ENCODE assay signal across 29 cellular contexts in genomic region chr17:54177606-54178308, GRCh38.
"Had no signal": no experiment of that assay in that cellular context is flagged by ENCODE, and none has a peak within 500 bp of the region (broad histone marks: within the 10 kb centered on the region; RNA-seq: fewer than 3 reads in every experiment).

No MANE protein-coding gene starts in this region.

- H3K4me1 Mint-ChIP-seq: activated CD4-positive, alpha-beta T cell treated with anti-CD3 and anti-CD28 coated beads, Interleukin-2, amount 10 ng/mL, durations not matched to agents 24 days and 14 days; activated naive CD4-positive, alpha-beta T cell treated with anti-CD3 and anti-CD28 coated beads, Interleukin-2, amount 50 U/mL, for 24 hours; activated naive CD8-positive, alpha-beta T cell treated with anti-CD3 and anti-CD28 coated beads, Interleukin-2, amount 10 ng/mL, durations not matched to agents 7 days and 5 days had no signal

- H3K27me3 ChIP-seq: ascending aorta had no signal

- H2AFZ ChIP-seq: PC-9 had no signal

- H3K4me3 Mint-ChIP-seq: activated CD4-positive, alpha-beta T cell treated with anti-CD3 and anti-CD28 coated beads, Interleukin-2, amount 10 ng/mL, durations not matched to agents 24 days and 14 days; activated CD8-positive, alpha-beta T cell treated with anti-CD3 and anti-CD28 coated beads, Interleukin-2, amount 10 ng/mL, durations not matched to agents 7 days and 5 days; activated naive CD4-positive, alpha-beta T cell treated with anti-CD3 and anti-CD28 coated beads, Interleukin-2, amount 50 U/mL, for 24 hours; activated naive CD8-positive, alpha-beta T cell treated with anti-CD3 and anti-CD28 coated beads, Interleukin-2, amount 10 ng/mL, durations not matched to agents 7 days and 5 days; activated T-cell treated with anti-CD3 and anti-CD28 coated beads, Interleukin-2, amount 50 U/mL, for 24 hours had no signal

- ATAC-seq: activated CD8-positive, alpha-beta T cell treated with anti-CD3 and anti-CD28 coated beads, Interleukin-2, amount 10 ng/mL, durations not matched to agents 7 days and 5 days; Right ventricle myocardium inferior had no signal

- H3K27ac ChIP-seq: ascending aorta, PC-9, RWPE1 had no signal

- H3K27me3 Mint-ChIP-seq: activated CD4-positive, alpha-beta T cell treated with anti-CD3 and anti-CD28 coated beads, Interleukin-2, amount 10 ng/mL, durations not matched to agents 24 days and 14 days; activated naive CD4-positive, alpha-beta T cell treated with anti-CD3 and anti-CD28 coated beads, Interleukin-2, amount 50 U/mL, for 24 hours; activated naive CD8-positive, alpha-beta T cell treated with anti-CD3 and anti-CD28 coated beads, Interleukin-2, amount 10 ng/mL, durations not matched to agents 7 days and 5 days; activated T-cell treated with anti-CD3 and anti-CD28 coated beads, Interleukin-2, amount 50 U/mL, for 24 hours had no signal

- H3K4me1 ChIP-seq: ascending aorta had no signal

- H3K36me3 ChIP-seq: ascending aorta had no signal

- H3K4me2 ChIP-seq: PC-9 had no signal

- H3K9me3 Mint-ChIP-seq: activated CD4-positive, alpha-beta T cell treated with anti-CD3 and anti-CD28 coated beads, Interleukin-2, amount 10 ng/mL, durations not matched to agents 24 days and 14 days had no signal

- H3K36me3 Mint-ChIP-seq: activated naive CD4-positive, alpha-beta T cell treated with anti-CD3 and anti-CD28 coated beads, Interleukin-2, amount 50 U/mL, for 24 hours; activated naive CD8-positive, alpha-beta T cell treated with anti-CD3 and anti-CD28 coated beads, Interleukin-2, amount 10 ng/mL, durations not matched to agents 7 days and 5 days had no signal

- H3K9me3 ChIP-seq: ascending aorta had no signal

- DNase-seq: activated CD4-positive, alpha-beta T cell treated with anti-CD3 and anti-CD28 coated beads, Interleukin-2, amount 10 ng/mL, durations not matched to agents 24 days and 14 days; activated CD4-positive, alpha-beta T cell treated with anti-CD3 and anti-CD28 coated beads, Interleukin-2, amount 50 U/mL, for 48 hours; activated CD8-positive, alpha-beta T cell treated with anti-CD3 and anti-CD28 coated beads, Interleukin-2, amount 10 ng/mL, durations not matched to agents 7 days and 5 days; activated gamma-delta T cell; activated naive CD4-positive, alpha-beta T cell treated with Interleukin-2 at 50 U/mL for 16 hours; activated naive CD8-positive, alpha-beta T cell treated with anti-CD3 and anti-CD28 coated beads, Interleukin-2, amount 10 ng/mL, durations not matched to agents 7 days and 5 days; activated T-cell treated with anti-CD3 and anti-CD28 coated beads, Interleukin-2, amount 50 U/mL, for 24 hours; amygdala; caudate nucleus; KG1; NCI-H1092 treated with DMSO at 0.1 percent for 48 hours; NCI-H1417; NCI-H146; NCI-H187; NCI-H2029 treated with DMSO at 0.1 percent for 48 hours; NCI-H2107; NCI-H2171; NCI-H510A; NCI-H526; NCI-H748 treated with DMSO at 0.1 percent for 48 hours; PC-9; SIG-M5; SW 1271; T1000 had no signal

- H3K4me3 ChIP-seq: ascending aorta, PC-9 had no signal

- H3K27ac Mint-ChIP-seq: activated CD4-positive, alpha-beta T cell treated with anti-CD3 and anti-CD28 coated beads, Interleukin-2, amount 10 ng/mL, durations not matched to agents 24 days and 14 days; activated CD8-positive, alpha-beta T cell treated with anti-CD3 and anti-CD28 coated beads, Interleukin-2, amount 10 ng/mL, durations not matched to agents 7 days and 5 days; activated naive CD4-positive, alpha-beta T cell treated with anti-CD3 and anti-CD28 coated beads, Interleukin-2, amount 50 U/mL, for 24 hours; activated naive CD8-positive, alpha-beta T cell treated with anti-CD3 and anti-CD28 coated beads, Interleukin-2, amount 10 ng/mL, durations not matched to agents 7 days and 5 days; activated T-cell treated with anti-CD3 and anti-CD28 coated beads, Interleukin-2, amount 50 U/mL, for 24 hours; activated T-helper 2 cell treated with anti-CD3 and anti-CD28 coated beads, Interferon-gamma antibody, Interleukin-2, Interleukin-4, amounts not matched to agents 10 μg/mL and 5 μg/mL and 100 μg/mL, durations not matched to agents 14 hours and 24 hours and 36 hours had no signal
